ENCODE assay signal across 1 cellular context in genomic region chr5:14444988-14445387, GRCh38.
TF ChIP-seq lines count a peak whose summit lies in the region.

No MANE protein-coding gene starts in this region.

TF ChIP-seq in endothelial cell of umbilical vein, 7 proteins besides CTCF, POLR2A, EP300 and RAD21:
- TF ChIP-seq MAX (IDR thresholded peaks at IDR 0.05; ENCODE audit: insufficient read depth, insufficient read length) (peak; percentile 30), JUN (IDR thresholded peaks at IDR 0.05; ENCODE audit: borderline replicate concordance, insufficient read depth, insufficient read length, low read depth) (peak; percentile 18), FOS (IDR thresholded peaks at IDR 0.05; ENCODE audit: borderline replicate concordance, insufficient read depth, low read length) (peak; percentile 62), EZH2 (IDR thresholded peaks at IDR 0.05; ENCODE audit: borderline replicate concordance, low read depth, low read length, severe bottlenecking) (no peak)
